16 cellular contexts compared by ENCODE assay signal in genomic region chr10:398954-399353, GRCh38.
DNase-seq lines count a peak whose midpoint lies in the region; ATAC-seq and TF ChIP-seq lines count a peak whose summit lies in the region.
"Had no signal": no experiment of that assay in that cellular context is flagged by ENCODE, and none has a peak within 500 bp of the region (broad histone marks: within the 10 kb centered on the region; RNA-seq: fewer than 3 reads in every experiment).

No MANE protein-coding gene starts in this region.

- H3K4me1 ChIP-seq in GM23338 (ENCODE audit: insufficient read depth): no peaks in the 10 kb centered on the region
- H3K4me1 ChIP-seq in sigmoid colon: peaks cover 0 to 32% (median 25%) of the 10 kb centered on the region in 4 donors
- H3K4me1 ChIP-seq: HAP-1 had no signal

- H3K79me2 ChIP-seq in GM23338 (replicated peaks; ENCODE audit: insufficient read depth): no peaks in the 10 kb centered on the region

- CTCF ChIA-PET in WTC11 (lab: Charles Lee): interaction anchor here (0.8 kb wide), 1 partner anchor 10 kb away, joined by 3 read pairs; no protein-coding TSS in a partner anchor
- CTCF ChIA-PET in activated CD8-positive, alpha-beta T cell treated with anti-CD3 and anti-CD28 coated beads, Interleukin-2, amount 10 ng/mL, durations not matched to agents 7 days and 5 days (lab: Charles Lee): interaction anchor here (2.0 kb wide), 1 partner anchor 13 kb away, joined by 4 read pairs; no protein-coding TSS in a partner anchor

- WGBS in sigmoid colon, 2 donors: 89 to 90% methylated on average over 22 of the region's 22 CpGs

- H3K4me3 ChIP-seq in GM23338: no peak overlapping the region
- no peak overlapping the region for H3K4me3 ChIP-seq in sigmoid colon
- H3K4me3 ChIP-seq: BLaER1 treated with 17β-estradiol and CSF1 and Interleukin-3, amounts not matched to agents 10 nM and 100 nM; GM12878; GM23248; HAP-1 had no signal

- intact Hi-C loops in sigmoid colon (cut with DNase I): no loop called here

- no peak overlapping the region for H2AFZ ChIP-seq in GM23338
- H2AFZ ChIP-seq: GM23248 had no signal

- peaks cover 13% of the 10 kb centered on the region for H3K27me3 Mint-ChIP-seq in GM23338 (ENCODE audit: insufficient read depth, low read depth, poor library complexity)
- H3K27me3 Mint-ChIP-seq in WTC11 (ENCODE audit: low read depth): no peaks in the 10 kb centered on the region
- H3K27me3 Mint-ChIP-seq in activated CD8-positive, alpha-beta T cell treated with anti-CD3 and anti-CD28 coated beads, Interleukin-2, amount 10 ng/mL, durations not matched to agents 7 days and 5 days (ENCODE audit: low read depth): peaks cover 3% of the 10 kb centered on the region
- H3K27me3 Mint-ChIP-seq: CD4-positive, CD25-positive, alpha-beta regulatory T cell had no signal

- TF ChIP-seq POLR2A in sigmoid colon (IDR thresholded peaks at IDR 0.05): no peak

- H3K9me3 ChIP-seq in sigmoid colon: no peaks in the 10 kb centered on the region
- H3K9me3 ChIP-seq: BLaER1 treated with 17β-estradiol and CSF1 and Interleukin-3, amounts not matched to agents 10 nM and 100 nM; HAP-1 had no signal

- no peaks in the 10 kb centered on the region for H3F3A ChIP-seq in GM23338 (replicated peaks; ENCODE audit: low read depth)

- H3K27ac ChIP-seq in GM23338 (ENCODE audit: low read depth): no peak overlapping the region
- H3K27ac ChIP-seq in sigmoid colon: no peak overlapping the region
- H3K27ac ChIP-seq: BLaER1 treated with 17β-estradiol and CSF1 and Interleukin-3, amounts not matched to agents 10 nM and 100 nM; GM23248; HL-60 had no signal

- POLR2A ChIA-PET in WTC11 (lab: Charles Lee): no interaction called here
- POLR2A ChIA-PET in activated CD8-positive, alpha-beta T cell treated with anti-CD3 and anti-CD28 coated beads, Interleukin-2, amount 10 ng/mL, durations not matched to agents 7 days and 5 days (lab: Charles Lee): no interaction called here

- no peak for TF ChIP-seq EP300 in sigmoid colon (IDR thresholded peaks at IDR 0.05)

- no peaks in the 10 kb centered on the region for H3K36me3 ChIP-seq in GM23338 (ENCODE audit: insufficient read depth)
- H3K36me3 ChIP-seq in sigmoid colon: peaks cover 0 to 28% (median 7%) of the 10 kb centered on the region in 4 donors
- H3K36me3 ChIP-seq: HAP-1 had no signal

- ATAC-seq in GM23338: peak; percentile 49
- ATAC-seq in WTC11: peak; percentile 38; the same call in 1 of the 2 replicates
- no peak for ATAC-seq in HG03039 (IDR thresholded peaks at IDR 0.05; ENCODE audit: unreplicated experiment)
- ATAC-seq in activated CD8-positive, alpha-beta T cell treated with anti-CD3 and anti-CD28 coated beads, Interleukin-2, amount 10 ng/mL, durations not matched to agents 7 days and 5 days: no peak
- ATAC-seq: GM12878 had no signal

- peaks cover 22% of the 10 kb centered on the region for H3K4me1 Mint-ChIP-seq in GM23338
- peaks cover 20% of the 10 kb centered on the region for H3K4me1 Mint-ChIP-seq in WTC11
- H3K4me1 Mint-ChIP-seq in activated CD8-positive, alpha-beta T cell treated with anti-CD3 and anti-CD28 coated beads, Interleukin-2, amount 10 ng/mL, durations not matched to agents 7 days and 5 days (ENCODE audit: low read depth): peaks cover 7% of the 10 kb centered on the region
- H3K4me1 Mint-ChIP-seq: CD4-positive, CD25-positive, alpha-beta regulatory T cell had no signal

- TF ChIP-seq CTCF in GM23338 (conservative IDR thresholded peaks at IDR 0.05; ENCODE audit: low read depth in 2 of 2) (peak in 1 of 2 experiments; percentile 44; a peak in 2 of 4 replicates), WTC11 (IDR thresholded peaks at IDR 0.05) (no peak), sigmoid colon (IDR thresholded peaks at IDR 0.05) (no peak)

- H3K4me2 ChIP-seq in GM23338: no peak overlapping the region

- H3K9me3 Mint-ChIP-seq in GM23338 (no peaks in the 10 kb centered on the region; the same call in 2 of the 3 replicates), WTC11 (no peaks in the 10 kb centered on the region)
- no peaks in the 10 kb centered on the region for H3K9me3 Mint-ChIP-seq in activated CD8-positive, alpha-beta T cell treated with anti-CD3 and anti-CD28 coated beads, Interleukin-2, amount 10 ng/mL, durations not matched to agents 7 days and 5 days (ENCODE audit: insufficient read depth)

- H3K27me3 ChIP-seq in GM23338 (ENCODE audit: insufficient read depth) (no peaks in the 10 kb centered on the region), sigmoid colon (no peaks in the 10 kb centered on the region)
- H3K27me3 ChIP-seq: BLaER1 treated with 17β-estradiol and CSF1 and Interleukin-3, amounts not matched to agents 10 nM and 100 nM had no signal

- no peaks in the 10 kb centered on the region for H4K20me1 ChIP-seq in GM23338 (replicated peaks; ENCODE audit: insufficient read depth)

- H3K4me3 Mint-ChIP-seq in GM23338 (no peak overlapping the region), WTC11 (no peak overlapping the region)
- H3K4me3 Mint-ChIP-seq in activated CD8-positive, alpha-beta T cell treated with anti-CD3 and anti-CD28 coated beads, Interleukin-2, amount 10 ng/mL, durations not matched to agents 7 days and 5 days: no peak overlapping the region
- H3K4me3 Mint-ChIP-seq: CD4-positive, CD25-positive, alpha-beta regulatory T cell had no signal

- H3K27ac Mint-ChIP-seq in GM23338 (no peak overlapping the region), WTC11 (no peak overlapping the region)
- H3K27ac Mint-ChIP-seq in activated CD8-positive, alpha-beta T cell treated with anti-CD3 and anti-CD28 coated beads, Interleukin-2, amount 10 ng/mL, durations not matched to agents 7 days and 5 days: no peak overlapping the region
- H3K27ac Mint-ChIP-seq: CD4-positive, CD25-positive, alpha-beta regulatory T cell had no signal

- DNase-seq in GM23338 (ENCODE audit: low spot score): no peak
- DNase-seq in WTC11 (ENCODE audit: low spot score): no peak
- peak; percentile 48 for DNase-seq in islet precursor cell
- DNase-seq in sigmoid colon: peak; percentile 54
- no peak for DNase-seq in SKM-1 (lab: John Stamatoyannopoulos, UW; ENCODE audit: unreplicated experiment)
- DNase-seq in activated CD8-positive, alpha-beta T cell treated with anti-CD3 and anti-CD28 coated beads, Interleukin-2, amount 10 ng/mL, durations not matched to agents 7 days and 5 days: no peak
- DNase-seq: ACHN; Calu3; CD4-positive, CD25-positive, alpha-beta regulatory T cell; DMS 273 treated with DMSO at 0.1 percent for 48 hours; GM23248 had no signal

- no peaks in the 10 kb centered on the region; the same call in 2 of the 3 replicates for H3K36me3 Mint-ChIP-seq in GM23338 (ENCODE audit: low read depth)
- no peaks in the 10 kb centered on the region; the same call in 1 of the 2 replicates for H3K36me3 Mint-ChIP-seq in WTC11
- H3K36me3 Mint-ChIP-seq in activated CD8-positive, alpha-beta T cell treated with anti-CD3 and anti-CD28 coated beads, Interleukin-2, amount 10 ng/mL, durations not matched to agents 7 days and 5 days (ENCODE audit: low read depth): no peaks in the 10 kb centered on the region

- H3K9me2 ChIP-seq in GM23338 (ENCODE audit: insufficient read depth): no peaks in the 10 kb centered on the region

TF ChIP-seq in GM23338, 12 proteins besides CTCF, POLR2A, EP300 and RAD21 (continues in another document):
- no peak for TF ChIP-seq ZNF114 (CRISPR knock-in tag; IDR thresholded peaks at IDR 0.05)
- no peak for TF ChIP-seq STAT1 (IDR thresholded peaks at IDR 0.05; ENCODE audit: unreplicated experiment)
- no peak for TF ChIP-seq EZH2 (IDR thresholded peaks at IDR 0.05; ENCODE audit: low read depth, unreplicated experiment)
- no peak for TF ChIP-seq EZH2phosphoT487 (IDR thresholded peaks at IDR 0.05; ENCODE audit: unreplicated experiment)

TF ChIP-seq in WTC11, 78 proteins besides CTCF, POLR2A, EP300 and RAD21 (continues in another document):
- TF ChIP-seq ETV6 (CRISPR knock-in tag; IDR thresholded peaks at IDR 0.05) (no peak), FOXJ3 (CRISPR knock-in tag; IDR thresholded peaks at IDR 0.05; ENCODE audit: borderline replicate concordance) (no peak), ATF1 (CRISPR knock-in tag; IDR thresholded peaks at IDR 0.05) (no peak), PRRX2 (CRISPR knock-in tag; IDR thresholded peaks at IDR 0.05) (no peak), PRDM15 (CRISPR knock-in tag; IDR thresholded peaks at IDR 0.05) (no peak), EMX1 (CRISPR knock-in tag; IDR thresholded peaks at IDR 0.05) (no peak), TP53 (CRISPR knock-in tag; IDR thresholded peaks at IDR 0.05) (no peak), USF1 (CRISPR knock-in tag; IDR thresholded peaks at IDR 0.05) (no peak)

Comparison
In these comparisons a context has a peak if more than half of its experiments do, and no peak if none do; other contexts are left out.
1. ATAC-seq: peak in GM23338 (single experiment) and WTC11 (single experiment); none in HG03039 (single experiment) and activated CD8-positive, alpha-beta T cell treated with anti-CD3 and anti-CD28 coated beads, Interleukin-2, amount 10 ng/mL, durations not matched to agents 7 days and 5 days (single experiment).
2. DNase-seq: peak in islet precursor cell (single experiment) and sigmoid colon (single experiment); none in GM23338 (single experiment), WTC11 (single experiment), SKM-1 (single experiment) and activated CD8-positive, alpha-beta T cell treated with anti-CD3 and anti-CD28 coated beads, Interleukin-2, amount 10 ng/mL, durations not matched to agents 7 days and 5 days (single experiment).